Comparison of ENCODE assay signal across 8 cellular contexts in genomic region chr1:198175418-198176170, GRCh38. TPM values are rescaled to one million over a fixed set of nuclear protein-coding genes. Genes with fewer than 3 reads are reported as not detected.
DNase-seq lines count a peak whose midpoint lies in the region; ATAC-seq, FAIRE-seq and TF ChIP-seq lines count a peak whose summit lies in the region.

No MANE protein-coding gene starts in this region.

- H3K9me3 ChIP-seq in stomach, result no peaks in the 10 kb centered on the region

- no peaks in the 10 kb centered on the region for H3K9me3 Mint-ChIP-seq in activated T-helper 1 cell treated with anti-CD3 and anti-CD28 coated beads, Interleukin-12 subunit alpha, Interleukin-12 subunit beta, Interleukin-2, Interleukin-4 antibody, amounts not matched to agents 30 ng/mL and 10 ng/mL and 1 ng/mL, durations not matched to agents 14 hours and 24 hours and 36 hours
- H3K9me3 Mint-ChIP-seq in type B pancreatic cell, result peaks cover 4% of the 10 kb centered on the region

- no peaks in the 10 kb centered on the region for H3K36me3 ChIP-seq in stomach

- no peak for TF ChIP-seq CTCF in omental fat pad (IDR thresholded peaks at IDR 0.05)
- no peak for TF ChIP-seq CTCF in stomach (IDR thresholded peaks at IDR 0.05)
- no peak for TF ChIP-seq CTCF in type B pancreatic cell (conservative IDR thresholded peaks at IDR 0.05)

- TF ChIP-seq EP300 in stomach (IDR thresholded peaks at IDR 0.05), result no peak

- intact Hi-C loops in activated T-helper 1 cell treated with anti-CD3 and anti-CD28 coated beads, Interleukin-12 subunit alpha, Interleukin-12 subunit beta, Interleukin-2, Interleukin-4 antibody, amounts not matched to agents 30 ng/mL and 10 ng/mL and 1 ng/mL, durations not matched to agents 14 hours and 24 hours and 36 hours (cut with micrococcal nuclease), result loop anchor here (1.0 kb wide), 1 partner anchor 8 kb away; no protein-coding TSS in a partner anchor
- intact Hi-C loops in stomach (cut with DNase I; ENCODE audit: low total_unique reads), result no loop called here

- no peak for DNase-seq in GM19239 (ENCODE audit: insufficient read length, low spot score)
- DNase-seq in activated T-helper 1 cell treated with anti-CD3 and anti-CD28 coated beads, Interleukin-12 subunit alpha, Interleukin-12 subunit beta, Interleukin-2, Interleukin-4 antibody, amounts not matched to agents 30 ng/mL and 10 ng/mL and 1 ng/mL, durations not matched to agents 14 hours and 24 hours and 36 hours (ENCODE audit: low spot score), result no peak
- no peak for DNase-seq in omental fat pad (ENCODE audit: low spot score)
- DNase-seq in NCI-H2107 treated with DMSO at 0.1 percent for 48 hours (lab: John Stamatoyannopoulos, UW; ENCODE audit: unreplicated experiment), result no peak
- no peak for DNase-seq in stomach
- no peak for DNase-seq in type B pancreatic cell (ENCODE audit: extremely low spot score, unreplicated experiment)
- no peak for DNase-seq in activated CD4-positive, alpha-beta T cell treated with anti-CD3 and anti-CD28 coated beads, Interleukin-2, amount 50 U/mL, for 48 hours

- FAIRE-seq in GM19239 (lab: Jason Lieb, UNC), result peak; percentile 74

- peaks cover 23 to 98% (median 59%) of the 10 kb centered on the region in 4 donors for H3K4me1 ChIP-seq in stomach

- no peaks in the 10 kb centered on the region for H3K27me3 Mint-ChIP-seq in activated T-helper 1 cell treated with anti-CD3 and anti-CD28 coated beads, Interleukin-12 subunit alpha, Interleukin-12 subunit beta, Interleukin-2, Interleukin-4 antibody, amounts not matched to agents 30 ng/mL and 10 ng/mL and 1 ng/mL, durations not matched to agents 14 hours and 24 hours and 36 hours (ENCODE audit: insufficient read depth)
- no peaks in the 10 kb centered on the region for H3K27me3 Mint-ChIP-seq in type B pancreatic cell

- no peak overlapping the region for H3K27ac ChIP-seq in stomach

- no peak overlapping the region for H3K4me3 ChIP-seq in stomach

- ATAC-seq in HG02970 (IDR thresholded peaks at IDR 0.05; ENCODE audit: low FRiP score, unreplicated experiment) (peak; percentile 65), omental fat pad (ENCODE audit: low FRiP score) (peak; percentile 54)

- TF ChIP-seq POLR2A in stomach (IDR thresholded peaks at IDR 0.05), result no peak

- peaks cover 84% of the 10 kb centered on the region for H3K4me1 Mint-ChIP-seq in activated T-helper 1 cell treated with anti-CD3 and anti-CD28 coated beads, Interleukin-12 subunit alpha, Interleukin-12 subunit beta, Interleukin-2, Interleukin-4 antibody, amounts not matched to agents 30 ng/mL and 10 ng/mL and 1 ng/mL, durations not matched to agents 14 hours and 24 hours and 36 hours (ENCODE audit: low read depth)
- H3K4me1 Mint-ChIP-seq in type B pancreatic cell (ENCODE audit: unreplicated experiment), result peaks cover 39% of the 10 kb centered on the region

- H3K27ac Mint-ChIP-seq in activated T-helper 1 cell treated with anti-CD3 and anti-CD28 coated beads, Interleukin-12 subunit alpha, Interleukin-12 subunit beta, Interleukin-2, Interleukin-4 antibody, amounts not matched to agents 30 ng/mL and 10 ng/mL and 1 ng/mL, durations not matched to agents 14 hours and 24 hours and 36 hours, result peak overlapping the region; percentile 69
- no peak overlapping the region for H3K27ac Mint-ChIP-seq in type B pancreatic cell

- peaks cover 5% of the 10 kb centered on the region for H3K36me3 Mint-ChIP-seq in activated T-helper 1 cell treated with anti-CD3 and anti-CD28 coated beads, Interleukin-12 subunit alpha, Interleukin-12 subunit beta, Interleukin-2, Interleukin-4 antibody, amounts not matched to agents 30 ng/mL and 10 ng/mL and 1 ng/mL, durations not matched to agents 14 hours and 24 hours and 36 hours (ENCODE audit: low read depth)
- peaks cover 4% of the 10 kb centered on the region for H3K36me3 Mint-ChIP-seq in type B pancreatic cell

- WGBS in stomach, 5 donors, result 46 to 62% (median 49%) methylated on average over 5 of the region's 5 CpGs

- H3K27me3 ChIP-seq in stomach, result no peaks in the 10 kb centered on the region

- no peak overlapping the region for H3K4me3 Mint-ChIP-seq in activated T-helper 1 cell treated with anti-CD3 and anti-CD28 coated beads, Interleukin-12 subunit alpha, Interleukin-12 subunit beta, Interleukin-2, Interleukin-4 antibody, amounts not matched to agents 30 ng/mL and 10 ng/mL and 1 ng/mL, durations not matched to agents 14 hours and 24 hours and 36 hours
- no peak overlapping the region for H3K4me3 Mint-ChIP-seq in type B pancreatic cell

RNA-seq across cellular contexts. Expression of gene NEK7, which starts 18.8 kb away (rescaled TPM):
- total RNA-seq in activated T-helper 1 cell treated with anti-CD3 and anti-CD28 coated beads, Interleukin-12 subunit alpha, Interleukin-12 subunit beta, Interleukin-2, Interleukin-4 antibody, amounts not matched to agents 30 ng/mL and 10 ng/mL and 1 ng/mL, durations not matched to agents 14 hours and 24 hours and 36 hours, result 69.3 and 71.8 TPM in 2 replicates
- total RNA-seq in omental fat pad, result 100 to 1,000 TPM in 1 of 4 donors, 10 to 100 TPM in 3; 75.0 to 115 (median 89.9) TPM
- total RNA-seq in stomach, result 100 to 1,000 TPM in 1 of 5 donors, 10 to 100 TPM in 4; 33.3 to 116 (median 42.0) TPM
- 10 to 100 TPM; 13.2 to 29.8 (median 24.8) TPM for polyA plus RNA-seq in stomach
- 35.1 and 42.5 TPM in 2 replicates for total RNA-seq in type B pancreatic cell (ENCODE audit: low replicate concordance)
